In the genomic region with DNA sequence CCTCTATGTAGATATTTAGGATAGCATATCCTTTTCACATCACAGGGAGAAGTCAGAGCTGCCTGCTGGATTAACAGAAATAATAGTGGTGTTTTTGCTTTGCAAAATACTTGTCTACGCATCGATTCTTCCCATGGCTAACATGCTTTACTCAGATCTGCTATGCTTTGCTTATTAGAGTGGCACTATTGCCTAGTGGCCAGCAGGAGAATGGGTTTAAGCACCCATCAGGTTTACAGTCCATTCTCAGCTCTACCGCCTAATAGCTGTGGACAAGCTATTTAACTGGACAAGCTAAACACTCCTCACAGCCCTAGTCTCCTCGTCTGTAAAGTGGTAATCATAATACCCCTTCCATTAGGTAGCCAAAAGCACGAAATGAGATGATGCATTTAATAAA, we compare ENCODE assay signal across 14 cellular contexts.
A peak's percentile ranks its signal among the peaks of the same experiment; 100 is the strongest.
DNase-seq lines count a peak whose midpoint lies in the region; ATAC-seq, FAIRE-seq and TF ChIP-seq lines count a peak whose summit lies in the region.
"Had no signal": no experiment of that assay in that cellular context is flagged by ENCODE, and none has a peak within 500 bp of the region (broad histone marks: within the 10 kb centered on the region; RNA-seq: fewer than 3 reads in every experiment).

No MANE protein-coding gene starts in this region.

- H3K4me2 ChIP-seq in parathyroid adenoma (ENCODE audit: low read length) = peak overlapping the region; percentile 62
- H3K4me2 ChIP-seq: BLaER1 treated with 17β-estradiol and CSF1 and Interleukin-3, amounts not matched to agents 10 nM and 100 nM had no signal

- no peak for TF ChIP-seq CTCF in left ventricle myocardium inferior (IDR thresholded peaks at IDR 0.05; ENCODE audit: borderline replicate concordance)
- TF ChIP-seq CTCF in right atrium auricular region (IDR thresholded peaks at IDR 0.05) = no peak
- no peak for TF ChIP-seq CTCF in WTC11 (IDR thresholded peaks at IDR 0.05)
- peak; percentile 4 for TF ChIP-seq CTCF in parathyroid adenoma (IDR thresholded peaks at IDR 0.05)
- no peak for TF ChIP-seq CTCF in esophagus muscularis mucosa (IDR thresholded peaks at IDR 0.05)
- TF ChIP-seq CTCF in D721Med (IDR thresholded peaks at IDR 0.05; ENCODE audit: insufficient read depth, missing control alignments) = no peak

- H3K27me3 Mint-ChIP-seq in WTC11 (ENCODE audit: low read depth) = no peaks in the 10 kb centered on the region

- H3K27me3 ChIP-seq in left ventricle myocardium inferior (ENCODE audit: low read depth) (no peaks in the 10 kb centered on the region), right atrium auricular region (no peaks in the 10 kb centered on the region), parathyroid adenoma (ENCODE audit: control insufficient read depth, insufficient read depth, low read length) (no peaks in the 10 kb centered on the region), esophagus muscularis mucosa (no peaks in the 10 kb centered on the region)
- H3K27me3 ChIP-seq: BLaER1 treated with 17β-estradiol and CSF1 and Interleukin-3, amounts not matched to agents 10 nM and 100 nM had no signal

- DNase-seq in left ventricle myocardium inferior = no peak
- DNase-seq in right atrium auricular region (ENCODE audit: low spot score) = no peak
- DNase-seq in WTC11 (ENCODE audit: low spot score) = no peak
- no peak for DNase-seq in posterior cingulate gyrus
- no peak for DNase-seq in esophagus muscularis mucosa (ENCODE audit: extremely low spot score)
- DNase-seq in D721Med (ENCODE audit: insufficient read length, low spot score) = no peak
- DNase-seq: ACHN; CD4-positive, CD25-positive, alpha-beta regulatory T cell; DMS 273 treated with DMSO at 0.1 percent for 48 hours had no signal

- H3K4me1 Mint-ChIP-seq in WTC11 = peaks cover 6% of the 10 kb centered on the region
- H3K4me1 Mint-ChIP-seq: CD4-positive, CD25-positive, alpha-beta regulatory T cell had no signal

- H3K36me3 Mint-ChIP-seq in WTC11 = no peaks in the 10 kb centered on the region
- H3K36me3 Mint-ChIP-seq: CD4-positive, CD25-positive, alpha-beta regulatory T cell had no signal

- H3K9me3 ChIP-seq in left ventricle myocardium inferior (replicated peaks) (peaks cover 7% of the 10 kb centered on the region), right atrium auricular region (no peaks in the 10 kb centered on the region), parathyroid adenoma (ENCODE audit: control insufficient read depth, low read length) (peaks cover 3% of the 10 kb centered on the region), esophagus muscularis mucosa (no peaks in the 10 kb centered on the region)

- intact Hi-C loops in left ventricle myocardium inferior (cut with micrococcal nuclease) = no loop called here
- intact Hi-C loops in posterior cingulate gyrus (cut with DNase I) = no loop called here
- intact Hi-C loops in esophagus muscularis mucosa (cut with DNase I) = no loop called here

- peaks cover 25% of the 10 kb centered on the region for H3K79me2 ChIP-seq in parathyroid adenoma

- TF ChIP-seq POLR2A in esophagus muscularis mucosa (IDR thresholded peaks at IDR 0.05; ENCODE audit: low read depth) = no peak

- H3K27ac Mint-ChIP-seq in WTC11 = no peak overlapping the region
- H3K27ac Mint-ChIP-seq: CD4-positive, CD25-positive, alpha-beta regulatory T cell had no signal

- H3K4me3 ChIP-seq in left ventricle myocardium inferior = no peak overlapping the region
- H3K4me3 ChIP-seq in right atrium auricular region = no peak overlapping the region
- H3K4me3 ChIP-seq in parathyroid adenoma (ENCODE audit: low read depth, low read length) = peak overlapping the region; percentile 18
- no peak overlapping the region for H3K4me3 ChIP-seq in esophagus muscularis mucosa
- H3K4me3 ChIP-seq: BLaER1 treated with 17β-estradiol and CSF1 and Interleukin-3, amounts not matched to agents 10 nM and 100 nM had no signal

- H3K36me3 ChIP-seq in left ventricle myocardium inferior = no peaks in the 10 kb centered on the region
- H3K36me3 ChIP-seq in right atrium auricular region = no peaks in the 10 kb centered on the region
- no peaks in the 10 kb centered on the region for H3K36me3 ChIP-seq in parathyroid adenoma (ENCODE audit: control insufficient read depth, insufficient read depth, low read length)
- H3K36me3 ChIP-seq in esophagus muscularis mucosa = peaks cover 0 to 6% (median 0%) of the 10 kb centered on the region in 4 donors
- H3K36me3 ChIP-seq: BLaER1 treated with 17β-estradiol and CSF1 and Interleukin-3, amounts not matched to agents 10 nM and 100 nM had no signal

- H3K4me1 ChIP-seq in left ventricle myocardium inferior = peaks cover 26% of the 10 kb centered on the region
- H3K4me1 ChIP-seq in right atrium auricular region = peaks cover 0 to 16% of the 10 kb centered on the region in 2 donors
- H3K4me1 ChIP-seq in parathyroid adenoma = peaks cover 54% of the 10 kb centered on the region
- peaks cover 0 to 10% (median 7%) of the 10 kb centered on the region in 4 donors for H3K4me1 ChIP-seq in esophagus muscularis mucosa
- H3K4me1 ChIP-seq: BLaER1 treated with 17β-estradiol and CSF1 and Interleukin-3, amounts not matched to agents 10 nM and 100 nM had no signal

- H2AFZ ChIP-seq in parathyroid adenoma = no peak overlapping the region

- ATAC-seq in WTC11 (peak; percentile 61), HG03159 (IDR thresholded peaks at IDR 0.05; ENCODE audit: unreplicated experiment) (no peak)

- H3K27ac ChIP-seq in left ventricle myocardium inferior (replicated peaks) (peak overlapping the region; percentile 78), right atrium auricular region (peak overlapping the region in 1 of 2 donors; percentile 89), parathyroid adenoma (peak overlapping the region; percentile 95), esophagus muscularis mucosa (replicated peaks in 1 of 4) (no peak overlapping the region)
- H3K27ac ChIP-seq: BLaER1 treated with 17β-estradiol and CSF1 and Interleukin-3, amounts not matched to agents 10 nM and 100 nM had no signal

- no peak overlapping the region for H3K9ac ChIP-seq in parathyroid adenoma
- H3K9ac ChIP-seq: BLaER1 treated with 17β-estradiol and CSF1 and Interleukin-3, amounts not matched to agents 10 nM and 100 nM had no signal

- no peaks in the 10 kb centered on the region for H3K9me3 Mint-ChIP-seq in WTC11
- H3K9me3 Mint-ChIP-seq: CD4-positive, CD25-positive, alpha-beta regulatory T cell had no signal

- CTCF ChIA-PET in WTC11 (lab: Charles Lee) = interaction anchor here (1.0 to 1.2 kb wide), 2 partner anchors 10 to 79 kb away, joined by 3 read pairs; no protein-coding TSS in a partner anchor

- FAIRE-seq in D721Med (lab: Jason Lieb, UNC) = no peak
- FAIRE-seq: GM18507, H54 had no signal

- TF ChIP-seq EP300 in esophagus muscularis mucosa (IDR thresholded peaks at IDR 0.05) = no peak

- 90% methylated on average over 5 of the region's 5 CpGs for WGBS in esophagus muscularis mucosa

- H3K4me3 Mint-ChIP-seq in WTC11 = no peak overlapping the region
- H3K4me3 Mint-ChIP-seq: CD4-positive, CD25-positive, alpha-beta regulatory T cell had no signal

- POLR2A ChIA-PET in WTC11 (lab: Charles Lee) = interaction anchor here (1.1 kb wide), 1 partner anchor 16 kb away, joined by 3 read pairs; no protein-coding TSS in a partner anchor

TF ChIP-seq in WTC11, 78 proteins besides CTCF, POLR2A, EP300 and RAD21:
- TF ChIP-seq JUN (CRISPR knock-in tag; IDR thresholded peaks at IDR 0.05) = no peak
- no peak for TF ChIP-seq NFE2L1 (CRISPR knock-in tag; IDR thresholded peaks at IDR 0.05)
- TF ChIP-seq, protein P1, sequence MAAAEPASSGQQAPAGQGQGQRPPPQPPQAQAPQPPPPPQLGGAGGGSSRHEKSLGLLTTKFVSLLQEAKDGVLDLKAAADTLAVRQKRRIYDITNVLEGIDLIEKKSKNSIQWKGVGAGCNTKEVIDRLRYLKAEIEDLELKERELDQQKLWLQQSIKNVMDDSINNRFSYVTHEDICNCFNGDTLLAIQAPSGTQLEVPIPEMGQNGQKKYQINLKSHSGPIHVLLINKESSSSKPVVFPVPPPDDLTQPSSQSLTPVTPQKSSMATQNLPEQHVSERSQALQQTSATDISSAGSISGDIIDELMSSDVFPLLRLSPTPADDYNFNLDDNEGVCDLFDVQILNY (CRISPR knock-in tag; IDR thresholded peaks at IDR 0.05) = no peak
- no peak for TF ChIP-seq ZNF671 (CRISPR knock-in tag; IDR thresholded peaks at IDR 0.05)
- TF ChIP-seq, protein P2, sequence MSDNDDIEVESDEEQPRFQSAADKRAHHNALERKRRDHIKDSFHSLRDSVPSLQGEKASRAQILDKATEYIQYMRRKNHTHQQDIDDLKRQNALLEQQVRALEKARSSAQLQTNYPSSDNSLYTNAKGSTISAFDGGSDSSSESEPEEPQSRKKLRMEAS (CRISPR knock-in tag; IDR thresholded peaks at IDR 0.05) = no peak
- TF ChIP-seq, protein P3, sequence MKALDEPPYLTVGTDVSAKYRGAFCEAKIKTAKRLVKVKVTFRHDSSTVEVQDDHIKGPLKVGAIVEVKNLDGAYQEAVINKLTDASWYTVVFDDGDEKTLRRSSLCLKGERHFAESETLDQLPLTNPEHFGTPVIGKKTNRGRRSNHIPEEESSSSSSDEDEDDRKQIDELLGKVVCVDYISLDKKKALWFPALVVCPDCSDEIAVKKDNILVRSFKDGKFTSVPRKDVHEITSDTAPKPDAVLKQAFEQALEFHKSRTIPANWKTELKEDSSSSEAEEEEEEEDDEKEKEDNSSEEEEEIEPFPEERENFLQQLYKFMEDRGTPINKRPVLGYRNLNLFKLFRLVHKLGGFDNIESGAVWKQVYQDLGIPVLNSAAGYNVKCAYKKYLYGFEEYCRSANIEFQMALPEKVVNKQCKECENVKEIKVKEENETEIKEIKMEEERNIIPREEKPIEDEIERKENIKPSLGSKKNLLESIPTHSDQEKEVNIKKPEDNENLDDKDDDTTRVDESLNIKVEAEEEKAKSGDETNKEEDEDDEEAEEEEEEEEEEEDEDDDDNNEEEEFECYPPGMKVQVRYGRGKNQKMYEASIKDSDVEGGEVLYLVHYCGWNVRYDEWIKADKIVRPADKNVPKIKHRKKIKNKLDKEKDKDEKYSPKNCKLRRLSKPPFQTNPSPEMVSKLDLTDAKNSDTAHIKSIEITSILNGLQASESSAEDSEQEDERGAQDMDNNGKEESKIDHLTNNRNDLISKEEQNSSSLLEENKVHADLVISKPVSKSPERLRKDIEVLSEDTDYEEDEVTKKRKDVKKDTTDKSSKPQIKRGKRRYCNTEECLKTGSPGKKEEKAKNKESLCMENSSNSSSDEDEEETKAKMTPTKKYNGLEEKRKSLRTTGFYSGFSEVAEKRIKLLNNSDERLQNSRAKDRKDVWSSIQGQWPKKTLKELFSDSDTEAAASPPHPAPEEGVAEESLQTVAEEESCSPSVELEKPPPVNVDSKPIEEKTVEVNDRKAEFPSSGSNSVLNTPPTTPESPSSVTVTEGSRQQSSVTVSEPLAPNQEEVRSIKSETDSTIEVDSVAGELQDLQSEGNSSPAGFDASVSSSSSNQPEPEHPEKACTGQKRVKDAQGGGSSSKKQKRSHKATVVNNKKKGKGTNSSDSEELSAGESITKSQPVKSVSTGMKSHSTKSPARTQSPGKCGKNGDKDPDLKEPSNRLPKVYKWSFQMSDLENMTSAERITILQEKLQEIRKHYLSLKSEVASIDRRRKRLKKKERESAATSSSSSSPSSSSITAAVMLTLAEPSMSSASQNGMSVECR (CRISPR knock-in tag; IDR thresholded peaks at IDR 0.05; ENCODE audit: borderline replicate concordance) = no peak
- TF ChIP-seq MYBL2 (CRISPR knock-in tag; IDR thresholded peaks at IDR 0.05) = no peak
- no peak for TF ChIP-seq ELF4 (CRISPR knock-in tag; IDR thresholded peaks at IDR 0.05; ENCODE audit: low read depth)

Comparison
In these comparisons a context has a peak if more than half of its experiments do, and no peak if none do; other contexts are left out.
1. H3K27ac ChIP-seq: peak in left ventricle myocardium inferior (single experiment) and parathyroid adenoma (single experiment); none in esophagus muscularis mucosa (0 of 4).